ENCODE assay signal across 8 cellular contexts in genomic region chr3:37862712-37863551, GRCh38. TPM values are rescaled to one million over a fixed set of nuclear protein-coding genes. Genes with fewer than 3 reads are reported as not detected.
DNase-seq lines count a peak whose midpoint lies in the region; ATAC-seq and TF ChIP-seq lines count a peak whose summit lies in the region.

No MANE protein-coding gene starts in this region.

- H3K4me1 ChIP-seq in subcutaneous abdominal adipose tissue (ENCODE audit: control insufficient read depth in 5 of 5, insufficient read depth in 5 of 5, low read length in 5 of 5): peaks cover 4 to 35% (median 34%) of the 10 kb centered on the region in 5 donors

- no peak for TF ChIP-seq CTCF in brain (conservative IDR thresholded peaks at IDR 0.05)

- H3K9ac ChIP-seq in subcutaneous abdominal adipose tissue (ENCODE audit: low read length in 5 of 5): peak overlapping the region in 2 of 5 donors; percentile 68 to 71

- H3K27me3 ChIP-seq in layer of hippocampus (ENCODE audit: control insufficient read depth, insufficient read depth, low read length): no peaks in the 10 kb centered on the region
- H3K27me3 ChIP-seq in subcutaneous abdominal adipose tissue (ENCODE audit: control insufficient read depth in 5 of 5, insufficient read depth in 4 of 5, low read length in 5 of 5): no peaks in the 10 kb centered on the region

- H3K9me3 ChIP-seq in subcutaneous abdominal adipose tissue (ENCODE audit: control insufficient read depth in 5 of 5, low read length in 5 of 5): no peaks in the 10 kb centered on the region

- peaks cover 0 to 10% (median 7%) of the 10 kb centered on the region in 5 experiments for H3K9me3 Mint-ChIP-seq in brain

- H3K27me3 Mint-ChIP-seq in brain: peaks cover 3% of the 10 kb centered on the region

- ATAC-seq in GM21367 (IDR thresholded peaks at IDR 0.05; ENCODE audit: unreplicated experiment): no peak
- no peak for ATAC-seq in GM19397 (IDR thresholded peaks at IDR 0.05; ENCODE audit: unreplicated experiment)

- DNase-seq in AG08395 (ENCODE audit: low spot score): peak; percentile 13
- DNase-seq in HT-29 (ENCODE audit: low spot score): peak; percentile 36
- no peak for DNase-seq in HuH-7 (ENCODE audit: low spot score)

- H3K4me3 ChIP-seq in subcutaneous abdominal adipose tissue (ENCODE audit: low read depth in 1 of 5, low read length in 5 of 5): peak overlapping the region; percentile 81 to 94 (median 86)

- H3K4me3 Mint-ChIP-seq in brain: peak overlapping the region; percentile 88 to 99 (median 92)

- H3K36me3 Mint-ChIP-seq in brain: peaks cover 12% of the 10 kb centered on the region

- H3K36me3 ChIP-seq in subcutaneous abdominal adipose tissue (ENCODE audit: control insufficient read depth in 5 of 5, insufficient read depth in 5 of 5, low read length in 5 of 5): no peaks in the 10 kb centered on the region

- peak overlapping the region; percentile 85 to 98 (median 95) for H3K27ac Mint-ChIP-seq in brain

- peaks cover 55% of the 10 kb centered on the region for H3K4me1 Mint-ChIP-seq in brain

- H3K27ac ChIP-seq in layer of hippocampus (ENCODE audit: low read depth, low read length) (peak overlapping the region; percentile 69), subcutaneous abdominal adipose tissue (ENCODE audit: low read depth, low read length) (peak overlapping the region; percentile 38)

RNA-seq across cellular contexts. Expression of gene CTDSPL, which starts 1.3 kb away (rescaled TPM):
- total RNA-seq in HT-29 (2014; rRNA removed; shearing (Covaris generic)): 33.3 and 34.6 TPM in 2 replicates
- 8.6 TPM for polyA plus RNA-seq in brain (ENCODE audit: insufficient read depth, low read depth, low replicate concordance)
